8 cellular contexts compared by ENCODE assay signal in genomic region chr5:176361437-176362097, GRCh38. TPM values are rescaled to one million over a fixed set of nuclear protein-coding genes. Genes with fewer than 3 reads are reported as not detected.
DNase-seq lines count a peak whose midpoint lies in the region; TF ChIP-seq lines count a peak whose summit lies in the region.

Gene KIAA1191, minus strand, starts transcription at chr5:176361764. Its CDS starts 2,256 bp downstream, at chr5:176359508.

- H3K9me3 ChIP-seq in suprapubic skin: no peaks in the 10 kb centered on the region

- peaks cover 17% of the 10 kb centered on the region for H3K36me3 ChIP-seq in suprapubic skin

- peak within 1 kb of the TSS; percentile 86 for H3K27ac Mint-ChIP-seq in HFFc6
- H3K27ac Mint-ChIP-seq in activated naive CD4-positive, alpha-beta T cell treated with anti-CD3 and anti-CD28 coated beads, Interleukin-2, amount 10 ng/mL, durations not matched to agents 7 days and 5 days: peak within 1 kb of the TSS; percentile 95

- peaks cover 31% of the 10 kb centered on the region for H3K4me1 ChIP-seq in suprapubic skin

- H3K9me3 Mint-ChIP-seq in HFFc6: no peaks in the 10 kb centered on the region
- no peaks in the 10 kb centered on the region for H3K9me3 Mint-ChIP-seq in activated naive CD4-positive, alpha-beta T cell treated with anti-CD3 and anti-CD28 coated beads, Interleukin-2, amount 10 ng/mL, durations not matched to agents 7 days and 5 days

- WGBS in suprapubic skin: 0% methylated on average over 46 of the region's 50 CpGs

- peak within 1 kb of the TSS; percentile 98 for H3K4me3 Mint-ChIP-seq in HFFc6
- H3K4me3 Mint-ChIP-seq in activated naive CD4-positive, alpha-beta T cell treated with anti-CD3 and anti-CD28 coated beads, Interleukin-2, amount 10 ng/mL, durations not matched to agents 7 days and 5 days: peak within 1 kb of the TSS; percentile 97

- peak within 1 kb of the TSS; percentile 97 for H3K4me3 ChIP-seq in GM08714 (ENCODE audit: low read length)
- H3K4me3 ChIP-seq in suprapubic skin: peak within 1 kb of the TSS; percentile 62

- peaks cover 31% of the 10 kb centered on the region for H3K4me1 Mint-ChIP-seq in HFFc6 (ENCODE audit: low read depth)
- H3K4me1 Mint-ChIP-seq in activated naive CD4-positive, alpha-beta T cell treated with anti-CD3 and anti-CD28 coated beads, Interleukin-2, amount 10 ng/mL, durations not matched to agents 7 days and 5 days: peaks cover 43% of the 10 kb centered on the region

- peaks cover 4% of the 10 kb centered on the region for H3K27me3 Mint-ChIP-seq in HFFc6 (ENCODE audit: insufficient read depth)
- no peaks in the 10 kb centered on the region for H3K27me3 Mint-ChIP-seq in activated naive CD4-positive, alpha-beta T cell treated with anti-CD3 and anti-CD28 coated beads, Interleukin-2, amount 10 ng/mL, durations not matched to agents 7 days and 5 days

- peak in 1 of 2 donors; percentile 66 for TF ChIP-seq POLR2A in suprapubic skin (IDR thresholded peaks at IDR 0.05)

- no peaks in the 10 kb centered on the region for H3K27me3 ChIP-seq in suprapubic skin

- peaks cover 19% of the 10 kb centered on the region for H3K36me3 Mint-ChIP-seq in HFFc6 (ENCODE audit: low read depth)
- peaks cover 24% of the 10 kb centered on the region for H3K36me3 Mint-ChIP-seq in activated naive CD4-positive, alpha-beta T cell treated with anti-CD3 and anti-CD28 coated beads, Interleukin-2, amount 10 ng/mL, durations not matched to agents 7 days and 5 days

- TF ChIP-seq CTCF in HFFc6 (IDR thresholded peaks at IDR 0.05): peak; percentile 23; the same call in 1 of the 2 replicates
- TF ChIP-seq CTCF in suprapubic skin (IDR thresholded peaks at IDR 0.05): no peak

- no peak for TF ChIP-seq EP300 in suprapubic skin (IDR thresholded peaks at IDR 0.05)

- peak; percentile 91 for DNase-seq in HFFc6
- DNase-seq in NAMALWA (ENCODE audit: low spot score): peak; percentile 95
- peak; percentile 90 for DNase-seq in SK-N-DZ (ENCODE audit: low spot score)
- DNase-seq in activated naive CD4-positive, alpha-beta T cell treated with anti-CD3 and anti-CD28 coated beads, Interleukin-2, amount 10 ng/mL, durations not matched to agents 7 days and 5 days: peak; percentile 99
- DNase-seq in germinal center (ENCODE audit: low spot score): peak; percentile 85
- DNase-seq in nucleus accumbens (lab: John Stamatoyannopoulos, UW): peak; percentile 21 to 96 (median 88)
- DNase-seq in suprapubic skin (ENCODE audit: low spot score in 2 of 2): peak; percentile 96 to 97

- H3K27ac ChIP-seq in suprapubic skin: peak within 1 kb of the TSS; percentile 43

- CTCF ChIA-PET in activated naive CD4-positive, alpha-beta T cell treated with anti-CD3 and anti-CD28 coated beads, Interleukin-2, amount 10 ng/mL, durations not matched to agents 7 days and 5 days (lab: Charles Lee): interaction anchor here (0.8 to 1.3 kb wide), 5 partner anchors 24 to 236 kb away, joined by 3 to 4 read pairs (median 3); partner anchors contain the start of gene CLTB

RNA-seq across cellular contexts. Expression of gene KIAA1191, which starts in this region (rescaled TPM):
- 100 to 1,000 TPM in 3 of 6 experiments, 10 to 100 TPM in 3; 82.4 to 111 (median 95.6) TPM for total RNA-seq in HFFc6 (2021; fragmentation: NEBNext Ultra II Directional; extraction: Animal tissue kit (Norgen Biotek cat#: 25700))
- polyA plus RNA-seq in SK-N-DZ (2014; cell fraction: cytosol; rRNA removed): 83.3 and 85.1 TPM in 2 replicates
- polyA plus RNA-seq in SK-N-DZ (2014; cell fraction: nucleus; rRNA removed): 39.4 and 42.5 TPM in 2 replicates
- total RNA-seq in suprapubic skin: 100 to 1,000 TPM in 3 of 4 donors, 10 to 100 TPM in 1; 98.1 to 116 (median 109) TPM

Comparison
In these comparisons a context has a peak if more than half of its experiments do, and no peak if none do; other contexts are left out.
1. Peak in every context shown above with its lines: DNase-seq, H3K4me3 ChIP-seq and H3K27ac ChIP-seq.